19 cellular contexts compared by ENCODE assay signal in the genomic region with DNA sequence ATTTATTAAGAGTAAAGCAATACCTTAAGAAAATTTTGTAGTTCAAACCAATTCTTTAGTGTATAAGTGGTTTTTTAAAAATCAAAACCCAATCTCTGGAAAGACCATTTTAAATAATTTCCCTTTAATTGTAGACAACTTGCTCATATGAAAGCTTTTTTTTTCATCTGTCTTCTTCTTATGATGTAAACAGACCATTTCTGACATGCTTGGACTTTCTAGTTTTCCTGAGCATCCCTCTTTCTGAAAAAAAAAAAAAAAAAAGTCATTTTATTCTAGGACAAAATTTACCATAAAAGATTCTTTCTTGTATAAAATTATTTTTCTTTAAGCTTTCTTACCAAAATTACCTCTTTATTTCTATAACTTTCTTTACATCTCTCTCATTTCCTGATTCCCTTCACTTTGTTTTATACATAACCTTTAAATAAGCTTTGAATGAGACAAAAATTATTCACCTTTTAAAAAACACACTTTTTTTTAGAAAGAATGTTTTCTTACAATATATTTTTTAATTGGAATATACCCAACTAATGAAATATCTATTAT.
DNase-seq lines count a peak whose midpoint lies in the region; ATAC-seq and TF ChIP-seq lines count a peak whose summit lies in the region.
"Had no signal": no experiment of that assay in that cellular context is flagged by ENCODE, and none has a peak within 500 bp of the region (broad histone marks: within the 10 kb centered on the region; RNA-seq: fewer than 3 reads in every experiment).

No MANE protein-coding gene starts in this region.

- H4K20me1 ChIP-seq in osteoblast (ENCODE audit: insufficient read depth, low read length), result no peaks in the 10 kb centered on the region

- no peak overlapping the region for H3K4me2 ChIP-seq in osteoblast (ENCODE audit: insufficient read depth, low read length)

- no peak for TF ChIP-seq CTCF in astrocyte of the spinal cord (IDR thresholded peaks at IDR 0.05; ENCODE audit: low read depth, low read length)
- TF ChIP-seq CTCF in osteoblast (IDR thresholded peaks at IDR 0.05; ENCODE audit: extremely low read depth, low read depth, low read length), result no peak
- TF ChIP-seq CTCF in colonic mucosa (IDR thresholded peaks at IDR 0.05), result no peak

- no peaks in the 10 kb centered on the region for H3K27me3 Mint-ChIP-seq in activated CD4-positive, alpha-beta T cell treated with anti-CD3 and anti-CD28 coated beads, Interleukin-2, amount 10 ng/mL, durations not matched to agents 24 days and 14 days
- H3K27me3 Mint-ChIP-seq: activated naive CD4-positive, alpha-beta T cell treated with anti-CD3 and anti-CD28 coated beads, Interleukin-2, amount 50 U/mL, for 24 hours; IgD-negative memory B cell; T-cell had no signal

- H3K9me3 ChIP-seq in osteoblast (ENCODE audit: low read depth, low read length), result peaks cover 9% of the 10 kb centered on the region
- H3K9me3 ChIP-seq in colonic mucosa, result no peaks in the 10 kb centered on the region
- H3K9me3 ChIP-seq: prostate gland, testis had no signal

- H3K27ac ChIP-seq in osteoblast (ENCODE audit: low read depth, low read length) (no peak overlapping the region), colonic mucosa (no peak overlapping the region)
- H3K27ac ChIP-seq: heart right ventricle, prostate gland, testis had no signal

- ATAC-seq in GM21825 (IDR thresholded peaks at IDR 0.05; ENCODE audit: unreplicated experiment), result no peak
- ATAC-seq: activated CD4-positive, CD25-positive, alpha-beta regulatory T cell treated with anti-CD3 and anti-CD28 coated beads, Interleukin-2, amount 50 U/mL, for 24 hours; heart right ventricle; left lobe of liver; T-cell had no signal

- no peak overlapping the region for H3K9ac ChIP-seq in colonic mucosa (ENCODE audit: low read depth in 2 of 2, low read length in 2 of 2)

- H3K4me1 ChIP-seq in osteoblast (ENCODE audit: insufficient read depth, low read length) (peaks cover 2% of the 10 kb centered on the region), colonic mucosa (no peaks in the 10 kb centered on the region)
- H3K4me1 ChIP-seq: prostate gland, testis had no signal

- in situ Hi-C loops in astrocyte of the spinal cord (cut with HindIII; ENCODE audit: low sequenced_read_pairs), result loop anchor here (25.0 kb wide), 1 partner anchor 126 kb away; no protein-coding TSS in a partner anchor

- peaks cover 16% of the 10 kb centered on the region for H3K36me3 Mint-ChIP-seq in activated CD4-positive, alpha-beta T cell treated with anti-CD3 and anti-CD28 coated beads, Interleukin-2, amount 10 ng/mL, durations not matched to agents 24 days and 14 days (ENCODE audit: low read depth)

- H3K4me1 Mint-ChIP-seq in activated CD4-positive, alpha-beta T cell treated with anti-CD3 and anti-CD28 coated beads, Interleukin-2, amount 10 ng/mL, durations not matched to agents 24 days and 14 days, result peaks cover 24% of the 10 kb centered on the region

- H2AFZ ChIP-seq in osteoblast (ENCODE audit: low read length), result no peak overlapping the region

- H3K36me3 ChIP-seq in osteoblast (ENCODE audit: insufficient read depth, low read length) (no peaks in the 10 kb centered on the region), colonic mucosa (no peaks in the 10 kb centered on the region)
- H3K36me3 ChIP-seq: prostate gland had no signal

- no peaks in the 10 kb centered on the region for H3K79me2 ChIP-seq in osteoblast (ENCODE audit: insufficient read depth, low read length)

- H3K4me3 Mint-ChIP-seq in activated CD4-positive, alpha-beta T cell treated with anti-CD3 and anti-CD28 coated beads, Interleukin-2, amount 10 ng/mL, durations not matched to agents 24 days and 14 days, result no peak overlapping the region
- H3K4me3 Mint-ChIP-seq: activated naive CD4-positive, alpha-beta T cell treated with anti-CD3 and anti-CD28 coated beads, Interleukin-2, amount 50 U/mL, for 24 hours; IgD-negative memory B cell; T-cell had no signal

- intact Hi-C loops in colonic mucosa (cut with DNase I), result no loop called here
- intact Hi-C loops in activated CD4-positive, alpha-beta T cell treated with anti-CD3 and anti-CD28 coated beads, Interleukin-2, amount 10 ng/mL, durations not matched to agents 24 days and 14 days (cut with micrococcal nuclease), result no loop called here

- H3K4me3 ChIP-seq in astrocyte of the spinal cord (ENCODE audit: low read depth, low read length) (no peak overlapping the region), osteoblast (ENCODE audit: insufficient read depth, low read length) (no peak overlapping the region), colonic mucosa (no peak overlapping the region)
- H3K4me3 ChIP-seq: heart right ventricle, prostate gland, testis had no signal

- H3K27me3 ChIP-seq in osteoblast (ENCODE audit: insufficient read depth, low read length) (no peaks in the 10 kb centered on the region), colonic mucosa (no peaks in the 10 kb centered on the region)
- H3K27me3 ChIP-seq: heart right ventricle, testis had no signal

- peaks cover 12% of the 10 kb centered on the region for H3K9me3 Mint-ChIP-seq in activated CD4-positive, alpha-beta T cell treated with anti-CD3 and anti-CD28 coated beads, Interleukin-2, amount 10 ng/mL, durations not matched to agents 24 days and 14 days
- H3K9me3 Mint-ChIP-seq: activated naive CD4-positive, alpha-beta T cell treated with anti-CD3 and anti-CD28 coated beads, Interleukin-2, amount 50 U/mL, for 24 hours had no signal

- DNase-seq in NCI-H748 (lab: John Stamatoyannopoulos, UW; ENCODE audit: unreplicated experiment) (peak; percentile 57), NCI-H748 treated with DMSO at 0.1 percent for 48 hours (lab: John Stamatoyannopoulos, UW) (no peak), M059J (ENCODE audit: low read depth) (peak; percentile 71), astrocyte of the spinal cord (ENCODE audit: low read depth, low spot score) (peak; percentile 51), osteoblast (ENCODE audit: insufficient read length, low spot score, missing footprints) (peak; percentile 48), colonic mucosa (no peak)
- no peak for DNase-seq in activated CD4-positive, alpha-beta T cell treated with anti-CD3 and anti-CD28 coated beads, Interleukin-2, amount 10 ng/mL, durations not matched to agents 24 days and 14 days
- DNase-seq: central memory CD4-positive, alpha-beta T cell; DND-41; heart right ventricle; NCI-H2029; T-cell; testis had no signal

- no peak overlapping the region for H3K27ac Mint-ChIP-seq in activated CD4-positive, alpha-beta T cell treated with anti-CD3 and anti-CD28 coated beads, Interleukin-2, amount 10 ng/mL, durations not matched to agents 24 days and 14 days
- H3K27ac Mint-ChIP-seq: activated naive CD4-positive, alpha-beta T cell treated with anti-CD3 and anti-CD28 coated beads, Interleukin-2, amount 50 U/mL, for 24 hours; IgD-negative memory B cell; T-cell had no signal

Comparison
In these comparisons a context has a peak if more than half of its experiments do, and no peak if none do; other contexts are left out.
1. DNase-seq: peak in NCI-H748 (single experiment), M059J (single experiment), astrocyte of the spinal cord (single experiment) and osteoblast (single experiment); none in NCI-H748 treated with DMSO at 0.1 percent for 48 hours (single experiment), colonic mucosa (single experiment) and activated CD4-positive, alpha-beta T cell treated with anti-CD3 and anti-CD28 coated beads, Interleukin-2, amount 10 ng/mL, durations not matched to agents 24 days and 14 days (single experiment).